1 cellular context compared by ENCODE assay signal in genomic region chr3:46717447-46718231, GRCh38.
A peak's percentile ranks its signal among the peaks of the same experiment; 100 is the strongest.
TF ChIP-seq lines count a peak whose summit lies in the region.

PRSS50 (minus strand) TSS chr3:46717869; CDS start chr3:46717824, 45 bp downstream.

TF ChIP-seq in HepG2, 621 proteins besides CTCF, POLR2A, EP300 and RAD21 (continued from another document):
- TF ChIP-seq, protein P1, sequence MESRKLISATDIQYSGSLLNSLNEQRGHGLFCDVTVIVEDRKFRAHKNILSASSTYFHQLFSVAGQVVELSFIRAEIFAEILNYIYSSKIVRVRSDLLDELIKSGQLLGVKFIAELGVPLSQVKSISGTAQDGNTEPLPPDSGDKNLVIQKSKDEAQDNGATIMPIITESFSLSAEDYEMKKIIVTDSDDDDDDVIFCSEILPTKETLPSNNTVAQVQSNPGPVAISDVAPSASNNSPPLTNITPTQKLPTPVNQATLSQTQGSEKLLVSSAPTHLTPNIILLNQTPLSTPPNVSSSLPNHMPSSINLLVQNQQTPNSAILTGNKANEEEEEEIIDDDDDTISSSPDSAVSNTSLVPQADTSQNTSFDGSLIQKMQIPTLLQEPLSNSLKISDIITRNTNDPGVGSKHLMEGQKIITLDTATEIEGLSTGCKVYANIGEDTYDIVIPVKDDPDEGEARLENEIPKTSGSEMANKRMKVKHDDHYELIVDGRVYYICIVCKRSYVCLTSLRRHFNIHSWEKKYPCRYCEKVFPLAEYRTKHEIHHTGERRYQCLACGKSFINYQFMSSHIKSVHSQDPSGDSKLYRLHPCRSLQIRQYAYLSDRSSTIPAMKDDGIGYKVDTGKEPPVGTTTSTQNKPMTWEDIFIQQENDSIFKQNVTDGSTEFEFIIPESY (CRISPR knock-in tag; IDR thresholded peaks at IDR 0.05) = peak; percentile 83
- TF ChIP-seq ZBTB1 (CRISPR knock-in tag; IDR thresholded peaks at IDR 0.05; ENCODE audit: borderline replicate concordance) = no peak
- TF ChIP-seq HNRNPLL (IDR thresholded peaks at IDR 0.05; ENCODE audit: low read depth, low read length, poor library complexity, severe bottlenecking) = peak; percentile 12
